ENCODE assay signal across 1 cellular context in the genomic region with DNA sequence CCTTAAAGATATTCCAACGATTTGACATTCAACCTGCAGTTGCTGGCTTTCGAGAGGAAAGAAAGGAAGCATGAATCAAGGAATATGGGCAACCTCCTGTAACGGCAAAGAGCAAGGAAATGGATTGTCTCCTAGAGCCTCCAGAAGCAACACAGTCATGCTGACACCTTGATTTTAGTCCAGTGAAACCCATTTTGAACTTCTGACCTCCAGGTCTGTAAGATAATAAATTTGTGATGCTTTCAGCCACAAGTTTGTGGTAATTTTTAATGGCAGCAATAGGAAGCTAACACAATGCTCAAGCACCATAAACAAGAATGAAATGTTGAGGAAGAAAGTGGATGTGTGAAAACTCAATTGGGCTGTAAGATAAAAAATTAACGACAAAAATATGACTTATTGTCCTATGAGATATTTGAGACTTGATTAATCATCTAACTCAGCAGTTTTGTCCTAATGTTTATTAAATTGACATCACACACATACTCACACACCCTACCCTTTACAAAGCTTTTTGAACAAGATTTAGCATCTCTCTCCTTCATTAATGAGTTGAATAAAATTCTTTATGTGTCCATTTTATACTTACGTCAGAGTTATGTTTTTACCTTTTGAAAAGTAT.
TF ChIP-seq lines count a peak whose summit lies in the region.

No MANE protein-coding gene starts in this region.

TF ChIP-seq in IMR-90, 13 proteins besides CTCF, POLR2A, EP300 and RAD21:
- TF ChIP-seq MAFK (IDR thresholded peaks at IDR 0.05; ENCODE audit: low read depth, low read length) (0 out of 2 replicates have a peak, but pooled peaks have one; percentile 21), CEBPB (IDR thresholded peaks at IDR 0.05; ENCODE audit: low read depth, low read length) (no peak)
